8 cellular contexts compared by ENCODE assay signal in genomic region chr9:136865768-136866103, GRCh38. TPM values are rescaled to one million over a fixed set of nuclear protein-coding genes. Genes with fewer than 3 reads are reported as not detected.
DNase-seq lines count a peak whose midpoint lies in the region; ATAC-seq lines count a peak whose summit lies in the region.

No MANE protein-coding gene starts in this region.

- H2AK5ac ChIP-seq in mesendoderm (ENCODE audit: low read length), result no peak overlapping the region

- peak overlapping the region; percentile 33 for H3K27ac ChIP-seq in mesendoderm (ENCODE audit: low read depth, low read length)

- peaks cover 4% of the 10 kb centered on the region for H3K4me1 ChIP-seq in mesendoderm (ENCODE audit: control insufficient read depth, low read depth, low read length)

- peaks cover 8% of the 10 kb centered on the region for H3K4me1 Mint-ChIP-seq in central memory CD8-positive, alpha-beta T cell

- H3K27ac Mint-ChIP-seq in central memory CD8-positive, alpha-beta T cell (ENCODE audit: low read depth), result peak overlapping the region; percentile 94

- peak overlapping the region; percentile 86 for H3K4me3 ChIP-seq in mesendoderm (ENCODE audit: low read length)

- H3K79me2 ChIP-seq in mesendoderm (ENCODE audit: control insufficient read depth, insufficient read depth, low read length), result peaks cover 10% of the 10 kb centered on the region

- H2BK15ac ChIP-seq in mesendoderm (replicated peaks; ENCODE audit: low read depth), result no peak overlapping the region

- H3K18ac ChIP-seq in mesendoderm (ENCODE audit: low read length), result peak overlapping the region; percentile 89

- WGBS in mesendoderm (ENCODE audit: extremely low coverage, insufficient coverage, low lambda C conversion rate), result no CpG with 5 or more reads among the region's 20 CpGs

- peak overlapping the region; percentile 57 for H3K4ac ChIP-seq in mesendoderm (ENCODE audit: low read depth, low read length)

- H3K36me3 Mint-ChIP-seq in central memory CD8-positive, alpha-beta T cell (ENCODE audit: insufficient read depth), result peaks cover 8% of the 10 kb centered on the region

- H3K79me1 ChIP-seq in mesendoderm (ENCODE audit: low read length), result peaks cover 14% of the 10 kb centered on the region

- peak overlapping the region; percentile 55 for H2BK120ac ChIP-seq in mesendoderm (ENCODE audit: low read depth, low read length)

- H3K23ac ChIP-seq in mesendoderm (ENCODE audit: low read length), result no peak overlapping the region

- intact Hi-C loops in Right ventricle myocardium inferior (cut with DNase I), result loop anchor here (5.0 kb wide), 1 partner anchor 77 kb away; the partner anchor contains the start of gene FBXW5
- intact Hi-C loops in cardiac septum (cut with DNase I), result no loop called here

- DNase-seq in Right ventricle myocardium inferior (ENCODE audit: missing footprints) (no peak), cardiac septum (ENCODE audit: low spot score) (no peak), mesendoderm (no peak), NCI-H2029 (lab: John Stamatoyannopoulos, UW) (no peak), HK-2 (ENCODE audit: unreplicated experiment) (no peak)
- no peak for DNase-seq in central memory CD8-positive, alpha-beta T cell (ENCODE audit: low spot score in 2 of 2)
- DNase-seq in stimulated activated CD4-positive, alpha-beta T cell treated with anti-CD3 and anti-CD28 coated beads, Interleukin-1b, Interleukin-23, amount 100 ng/mL, for 48 hours, result no peak

- ATAC-seq in Right ventricle myocardium inferior, result peak; percentile 1
- ATAC-seq in central memory CD8-positive, alpha-beta T cell (replicated peaks; ENCODE audit: extremely low read depth, poor library complexity, severe bottlenecking), result peak; percentile 3
- no peak for ATAC-seq in HG03280 (IDR thresholded peaks at IDR 0.05; ENCODE audit: unreplicated experiment)

- peak overlapping the region; percentile 45 for H3K4me2 ChIP-seq in mesendoderm (ENCODE audit: low read length)

- H2BK5ac ChIP-seq in mesendoderm (ENCODE audit: low read length), result no peak overlapping the region

- H3K56ac ChIP-seq in mesendoderm (ENCODE audit: low read length), result peak overlapping the region; percentile 96

- peak overlapping the region; percentile 93 for H3K9ac ChIP-seq in mesendoderm (ENCODE audit: low read length)

- H3K36me3 ChIP-seq in mesendoderm (ENCODE audit: control insufficient read depth, insufficient read depth, low read length), result peaks cover 8% of the 10 kb centered on the region

- no peaks in the 10 kb centered on the region for H3K27me3 ChIP-seq in mesendoderm (ENCODE audit: insufficient read depth, low read length, poor library complexity)

- H3K4me3 Mint-ChIP-seq in central memory CD8-positive, alpha-beta T cell, result peak overlapping the region; percentile 87

- H3K27me3 Mint-ChIP-seq in central memory CD8-positive, alpha-beta T cell, result no peaks in the 10 kb centered on the region

- H4K5ac ChIP-seq in mesendoderm (ENCODE audit: low read length), result no peak overlapping the region

- no peaks in the 10 kb centered on the region for H3K9me3 Mint-ChIP-seq in central memory CD8-positive, alpha-beta T cell

- no peak overlapping the region for H4K8ac ChIP-seq in mesendoderm (ENCODE audit: low read depth, low read length)

RNA-seq across cellular contexts. Expression of gene EDF1, which starts 0.4 kb away (rescaled TPM):
- total RNA-seq in Right ventricle myocardium inferior, result 358 TPM
- total RNA-seq in cardiac septum, result 293 TPM
- 332 TPM for polyA plus RNA-seq in mesendoderm (2013, experiment 1 of 2)
- polyA plus RNA-seq in mesendoderm (2013, experiment 2 of 2), result 344 TPM

RNA-seq across cellular contexts. Expression of gene MAMDC4, which starts 13.6 kb away (rescaled TPM):
- total RNA-seq in Right ventricle myocardium inferior, result 12.8 TPM
- total RNA-seq in cardiac septum, result 11.0 TPM
- 2.3 TPM for polyA plus RNA-seq in mesendoderm (2013, experiment 1 of 2)
- 1.9 TPM for polyA plus RNA-seq in mesendoderm (2013, experiment 2 of 2)

RNA-seq across cellular contexts. Expression of gene PHPT1, which starts 16.5 kb away (rescaled TPM):
- total RNA-seq in Right ventricle myocardium inferior (358 TPM), cardiac septum (296 TPM)
- polyA plus RNA-seq in mesendoderm (2013, experiment 1 of 2), result 89.8 TPM
- polyA plus RNA-seq in mesendoderm (2013, experiment 2 of 2), result 87.7 TPM

RNA-seq across cellular contexts. Expression of gene TRAF2, which starts 20.6 kb away (rescaled TPM):
- total RNA-seq in Right ventricle myocardium inferior (12.6 TPM), cardiac septum (10.2 TPM)
- 16.3 TPM for polyA plus RNA-seq in mesendoderm (2013, experiment 1 of 2)
- 16.3 TPM for polyA plus RNA-seq in mesendoderm (2013, experiment 2 of 2)

RNA-seq across cellular contexts. Expression of gene AJM1, which starts 23.5 kb away (rescaled TPM):
- total RNA-seq in Right ventricle myocardium inferior, result 8.6 TPM
- total RNA-seq in cardiac septum, result 8.6 TPM
- 0.41 TPM for polyA plus RNA-seq in mesendoderm (2013, experiment 1 of 2)
- polyA plus RNA-seq in mesendoderm (2013, experiment 2 of 2), result 0.34 TPM
